Comparison of ENCODE assay signal across 9 cellular contexts in genomic region chrX:53239474-53239873, GRCh38. TPM values are rescaled to one million over a fixed set of nuclear protein-coding genes. Genes with fewer than 3 reads are reported as not detected.
DNase-seq lines count a peak whose midpoint lies in the region; ATAC-seq and TF ChIP-seq lines count a peak whose summit lies in the region.
"Had no signal": no experiment of that assay in that cellular context is flagged by ENCODE, and none has a peak within 500 bp of the region (broad histone marks: within the 10 kb centered on the region; RNA-seq: fewer than 3 reads in every experiment).

No MANE protein-coding gene starts in this region.

- no peak overlapping the region for H3K4me3 Mint-ChIP-seq in activated T-cell treated with anti-CD3 and anti-CD28 coated beads, Interleukin-2, amount 50 U/mL, for 4 hours
- H3K4me3 Mint-ChIP-seq in naive thymus-derived CD8-positive, alpha-beta T cell = no peak overlapping the region

- H3K27me3 Mint-ChIP-seq in activated T-cell treated with anti-CD3 and anti-CD28 coated beads, Interleukin-2, amount 50 U/mL, for 4 hours (ENCODE audit: low read depth) = no peaks in the 10 kb centered on the region
- H3K27me3 Mint-ChIP-seq in naive thymus-derived CD8-positive, alpha-beta T cell = no peaks in the 10 kb centered on the region

- no peaks in the 10 kb centered on the region for H3K27me3 ChIP-seq in MM.1S (replicated peaks; ENCODE audit: insufficient read depth, low read length)

- no peaks in the 10 kb centered on the region for H3K9me3 Mint-ChIP-seq in activated T-cell treated with anti-CD3 and anti-CD28 coated beads, Interleukin-2, amount 50 U/mL, for 4 hours
- H3K9me3 Mint-ChIP-seq in naive thymus-derived CD8-positive, alpha-beta T cell = no peaks in the 10 kb centered on the region

- no peak overlapping the region for H3K4me2 ChIP-seq in MM.1S (ENCODE audit: low read depth, low read length)

- peak; percentile 53 for ATAC-seq in GM18505 (IDR thresholded peaks at IDR 0.05; ENCODE audit: unreplicated experiment)
- ATAC-seq in activated T-cell treated with anti-CD3 and anti-CD28 coated beads, Interleukin-2, amount 50 U/mL, for 4 hours = peak; percentile 66 to 81
- no peak for ATAC-seq in naive thymus-derived CD8-positive, alpha-beta T cell
- no peak for ATAC-seq in HG02798 (IDR thresholded peaks at IDR 0.05; ENCODE audit: poor library complexity, unreplicated experiment)
- ATAC-seq: sciatic nerve had no signal

- H4K20me1 ChIP-seq in MM.1S (ENCODE audit: insufficient read depth, low read length) = no peaks in the 10 kb centered on the region

- no peaks in the 10 kb centered on the region for H3F3A ChIP-seq in MM.1S (ENCODE audit: insufficient read depth, low read length)

- H3K9me3 ChIP-seq in MM.1S (replicated peaks; ENCODE audit: insufficient read depth, low read length) = no peaks in the 10 kb centered on the region

- no peak overlapping the region for H2AFZ ChIP-seq in MM.1S (ENCODE audit: low read length)

- no peak overlapping the region for H3K27ac ChIP-seq in MM.1S (ENCODE audit: low read length)

- H3K4me3 ChIP-seq in MM.1S (ENCODE audit: low read length) = no peak overlapping the region

- peaks cover 5% of the 10 kb centered on the region for H3K4me1 Mint-ChIP-seq in activated T-cell treated with anti-CD3 and anti-CD28 coated beads, Interleukin-2, amount 50 U/mL, for 4 hours (ENCODE audit: low read depth)
- no peaks in the 10 kb centered on the region for H3K4me1 Mint-ChIP-seq in naive thymus-derived CD8-positive, alpha-beta T cell

- no peaks in the 10 kb centered on the region for H3K79me2 ChIP-seq in MM.1S (ENCODE audit: low read length)

- no peak overlapping the region for H3K9ac ChIP-seq in MM.1S (ENCODE audit: low read length)

- POLR2A ChIA-PET in naive thymus-derived CD8-positive, alpha-beta T cell (lab: Charles Lee) = no interaction called here

- H3K27ac Mint-ChIP-seq in naive thymus-derived CD8-positive, alpha-beta T cell = no peak overlapping the region

- peak; percentile 15; the same call in 1 of the 2 replicates for TF ChIP-seq CTCF in MM.1S (IDR thresholded peaks at IDR 0.05; ENCODE audit: low read length)

- no peak for TF ChIP-seq POLR2A in GM18505 (IDR thresholded peaks at IDR 0.05; ENCODE audit: borderline replicate concordance, extremely low read depth, insufficient read depth, insufficient read length)

- H3K4me1 ChIP-seq in MM.1S (ENCODE audit: low read length) = no peaks in the 10 kb centered on the region

- H3K36me3 Mint-ChIP-seq in activated T-cell treated with anti-CD3 and anti-CD28 coated beads, Interleukin-2, amount 50 U/mL, for 4 hours (ENCODE audit: insufficient read depth) = no peaks in the 10 kb centered on the region
- no peaks in the 10 kb centered on the region for H3K36me3 Mint-ChIP-seq in naive thymus-derived CD8-positive, alpha-beta T cell

- H3K9me2 ChIP-seq in MM.1S (replicated peaks; ENCODE audit: insufficient read depth, low read length) = no peaks in the 10 kb centered on the region

- no peaks in the 10 kb centered on the region for H3K36me3 ChIP-seq in MM.1S (replicated peaks; ENCODE audit: insufficient read depth, low read length)

- peak; percentile 11 for DNase-seq in MM.1S
- peak; percentile 69 for DNase-seq in activated T-cell treated with anti-CD3 and anti-CD28 coated beads, Interleukin-2, amount 50 U/mL, for 4 hours
- peak; percentile 19 to 78 (median 36) for DNase-seq in stimulated activated CD4-positive, alpha-beta T cell treated with anti-CD3 and anti-CD28 coated beads, Interleukin-12 subunit alpha, Interleukin-12 subunit beta, amount 100 ng/mL, for 48 hours (ENCODE audit: low read depth in 2 of 3, low spot score in 1 of 3)
- DNase-seq in inferior parietal cortex (ENCODE audit: extremely low spot score) = no peak
- no peak for DNase-seq in naive thymus-derived CD8-positive, alpha-beta T cell
- DNase-seq: hippocampal formation had no signal

RNA-seq across cellular contexts. Expression of gene KDM5C, which starts 14.5 kb away (rescaled TPM):
- 100 to 1,000 TPM in 2 of 3 donors, 10 to 100 TPM in 1; 91.7 to 149 (median 115) TPM for total RNA-seq in activated T-cell treated with anti-CD3 and anti-CD28 coated beads, Interleukin-2, amount 50 U/mL, for 4 hours
- total RNA-seq in naive thymus-derived CD8-positive, alpha-beta T cell = 100 to 1,000 TPM; 147 to 153 TPM
- 10 to 100 TPM; 21.0 to 26.5 (median 23.6) TPM for polyA plus RNA-seq in naive thymus-derived CD8-positive, alpha-beta T cell

RNA-seq across cellular contexts. Expression of gene IQSEC2, which starts 41.9 kb away (rescaled TPM):
- 1 to 10 TPM in 1 of 3 donors, under 1 TPM in 2; 0.43 to 1.2 (median 0.46) TPM for total RNA-seq in activated T-cell treated with anti-CD3 and anti-CD28 coated beads, Interleukin-2, amount 50 U/mL, for 4 hours
- under 1 TPM; 0.36 to 0.66 TPM for total RNA-seq in naive thymus-derived CD8-positive, alpha-beta T cell
- polyA plus RNA-seq in naive thymus-derived CD8-positive, alpha-beta T cell = under 1 TPM; 0.08 to 0.17 (median 0.13) TPM

Comparison
In these comparisons a context has a peak if more than half of its experiments do, and no peak if none do; other contexts are left out.
1. ATAC-seq: peak in GM18505 (single experiment) and activated T-cell treated with anti-CD3 and anti-CD28 coated beads, Interleukin-2, amount 50 U/mL, for 4 hours (2 of 2); none in naive thymus-derived CD8-positive, alpha-beta T cell (0 of 2) and HG02798 (single experiment).
2. DNase-seq: peak in MM.1S (single experiment), activated T-cell treated with anti-CD3 and anti-CD28 coated beads, Interleukin-2, amount 50 U/mL, for 4 hours (single experiment) and stimulated activated CD4-positive, alpha-beta T cell treated with anti-CD3 and anti-CD28 coated beads, Interleukin-12 subunit alpha, Interleukin-12 subunit beta, amount 100 ng/mL, for 48 hours (3 of 3); none in inferior parietal cortex (single experiment) and naive thymus-derived CD8-positive, alpha-beta T cell (0 of 10).